Comparison of ENCODE assay signal across 31 cellular contexts in genomic region chrX:109218761-109219160, GRCh38.
"Had no signal": no experiment of that assay in that cellular context is flagged by ENCODE, and none has a peak within 500 bp of the region (broad histone marks: within the 10 kb centered on the region; RNA-seq: fewer than 3 reads in every experiment).

No MANE protein-coding gene starts in this region.

- H3K4me1 Mint-ChIP-seq: activated B cell treated with CpG ODN at 0.5 μM for 24 hours; activated CD4-positive, alpha-beta T cell treated with anti-CD3 and anti-CD28 coated beads, Interleukin-2, amount 10 ng/mL, durations not matched to agents 24 days and 14 days; activated CD8-positive, alpha-beta memory T cell treated with anti-CD3 and anti-CD28 coated beads, Interleukin-2, amount 10 ng/mL, durations not matched to agents 7 days and 5 days; activated naive CD4-positive, alpha-beta T cell treated with anti-CD3 and anti-CD28 coated beads, Interleukin-2, amount 10 ng/mL, durations not matched to agents 7 days and 5 days; activated naive CD4-positive, alpha-beta T cell treated with anti-CD3 and anti-CD28 coated beads, Interleukin-2, amount 50 U/mL, for 24 hours had no signal

- H3K27me3 Mint-ChIP-seq: activated B cell treated with CpG ODN at 0.5 μM for 24 hours; activated CD4-positive, alpha-beta memory T cell treated with anti-CD3 and anti-CD28 coated beads for 36 hours; activated CD4-positive, alpha-beta T cell treated with anti-CD3 and anti-CD28 coated beads, Interleukin-2, amount 10 ng/mL, durations not matched to agents 24 days and 14 days; activated CD8-positive, alpha-beta memory T cell treated with anti-CD3 and anti-CD28 coated beads, Interleukin-2, amount 10 ng/mL, durations not matched to agents 7 days and 5 days; activated naive CD4-positive, alpha-beta T cell treated with anti-CD3 and anti-CD28 coated beads, Interleukin-2, amount 10 ng/mL, durations not matched to agents 7 days and 5 days; activated naive CD4-positive, alpha-beta T cell treated with anti-CD3 and anti-CD28 coated beads, Interleukin-2, amount 50 U/mL, for 24 hours; activated naive CD8-positive, alpha-beta T cell had no signal

- H3K9me3 Mint-ChIP-seq: activated B cell treated with CpG ODN at 0.5 μM for 24 hours; activated CD4-positive, alpha-beta memory T cell treated with anti-CD3 and anti-CD28 coated beads for 36 hours; activated CD4-positive, alpha-beta T cell treated with anti-CD3 and anti-CD28 coated beads, Interleukin-2, amount 10 ng/mL, durations not matched to agents 24 days and 14 days; activated naive CD4-positive, alpha-beta T cell treated with anti-CD3 and anti-CD28 coated beads, Interleukin-2, amount 10 ng/mL, durations not matched to agents 7 days and 5 days; activated T-cell treated with anti-CD3 and anti-CD28 coated beads, Interleukin-2, amount 50 U/mL, for 24 hours; T-helper 1 cell treated with Interleukin-12 subunit alpha and Interleukin-12 subunit beta and Interleukin-4 antibody, amounts not matched to agents 30 μg/mL and 1 μg/mL, for 36 hours; T-helper 2 cell treated with Interferon-gamma antibody and Interleukin-4, amounts not matched to agents 5 μg/mL and 100 μg/mL, for 36 hours had no signal

- DNase-seq: activated B cell treated with CpG ODN at 0.5 μM for 24 hours; activated CD4-positive, alpha-beta memory T cell treated with anti-CD3 and anti-CD28 coated beads for 36 hours; activated CD4-positive, alpha-beta T cell treated with anti-CD3 and anti-CD28 coated beads for 4 hours; activated CD4-positive, alpha-beta T cell treated with anti-CD3 and anti-CD28 coated beads, Interleukin-2, amount 10 ng/mL, durations not matched to agents 24 days and 14 days; activated CD4-positive, alpha-beta T cell treated with anti-CD3 and anti-CD28 coated beads, Interleukin-2, amount 50 U/mL, for 1 hour; activated CD4-positive, alpha-beta T cell treated with anti-CD3 and anti-CD28 coated beads, Interleukin-2, amount 50 U/mL, for 4 hours; activated CD4-positive, CD25-positive, alpha-beta regulatory T cell treated with anti-CD3 and anti-CD28 coated beads, Interleukin-2, amount 50 U/mL, for 72 hours; activated CD8-positive, alpha-beta memory T cell treated with anti-CD3 and anti-CD28 coated beads for 24 hours; activated CD8-positive, alpha-beta memory T cell treated with anti-CD3 and anti-CD28 coated beads, Interleukin-2, amount 10 ng/mL, durations not matched to agents 7 days and 5 days; activated CD8-positive, alpha-beta memory T cell treated with anti-CD3 and anti-CD28 coated beads, Interleukin-2, amount 50 U/mL, for 48 hours; activated CD8-positive, alpha-beta T cell treated with anti-CD3 and anti-CD28 coated beads, Interleukin-2, amount 10 ng/mL, durations not matched to agents 7 days and 5 days; activated effector memory CD4-positive, alpha-beta T cell treated with Interleukin-2 at 50 U/mL for 16 hours; activated gamma-delta T cell; activated naive CD4-positive, alpha-beta T cell treated with anti-CD3 and anti-CD28 coated beads, Interleukin-2, amount 10 ng/mL, durations not matched to agents 7 days and 5 days; activated naive CD4-positive, alpha-beta T cell treated with Interleukin-2 at 50 U/mL for 16 hours; activated T-cell treated with anti-CD3 and anti-CD28 coated beads, Interleukin-2, amount 50 U/mL, for 24 hours; activated T-cell treated with anti-CD3 and anti-CD28 coated beads, Interleukin-2, amount 50 U/mL, for 48 hours; adrenal gland; amniotic stem cell; aorta; body of pancreas; brain microvascular endothelial cell; central memory CD4-positive, alpha-beta T cell; T-helper 2 cell; T-helper 9 cell had no signal

- H3K4me3 Mint-ChIP-seq: activated B cell treated with CpG ODN at 0.5 μM for 24 hours; activated CD4-positive, alpha-beta memory T cell treated with anti-CD3 and anti-CD28 coated beads for 36 hours; activated CD4-positive, alpha-beta T cell treated with anti-CD3 and anti-CD28 coated beads, Interleukin-2, amount 10 ng/mL, durations not matched to agents 24 days and 14 days; activated CD8-positive, alpha-beta memory T cell treated with anti-CD3 and anti-CD28 coated beads, Interleukin-2, amount 10 ng/mL, durations not matched to agents 7 days and 5 days; activated CD8-positive, alpha-beta T cell treated with anti-CD3 and anti-CD28 coated beads, Interleukin-2, amount 10 ng/mL, durations not matched to agents 7 days and 5 days; activated naive CD4-positive, alpha-beta T cell treated with anti-CD3 and anti-CD28 coated beads, Interleukin-2, amount 10 ng/mL, durations not matched to agents 7 days and 5 days; activated naive CD4-positive, alpha-beta T cell treated with anti-CD3 and anti-CD28 coated beads, Interleukin-2, amount 50 U/mL, for 24 hours; activated naive CD8-positive, alpha-beta T cell; activated T-cell treated with anti-CD3 and anti-CD28 coated beads, Interleukin-2, amount 50 U/mL, for 24 hours; T-helper 1 cell treated with Interleukin-12 subunit alpha and Interleukin-12 subunit beta and Interleukin-4 antibody, amounts not matched to agents 30 μg/mL and 1 μg/mL, for 36 hours; T-helper 2 cell treated with Interferon-gamma antibody and Interleukin-4, amounts not matched to agents 5 μg/mL and 100 μg/mL, for 36 hours had no signal

- ATAC-seq: activated CD8-positive, alpha-beta memory T cell treated with anti-CD3 and anti-CD28 coated beads, Interleukin-2, amount 10 ng/mL, durations not matched to agents 7 days and 5 days; activated CD8-positive, alpha-beta T cell treated with anti-CD3 and anti-CD28 coated beads, Interleukin-2, amount 10 ng/mL, durations not matched to agents 7 days and 5 days; body of pancreas had no signal

- H3K36me3 Mint-ChIP-seq: activated CD4-positive, alpha-beta memory T cell treated with anti-CD3 and anti-CD28 coated beads for 36 hours; activated CD8-positive, alpha-beta memory T cell treated with anti-CD3 and anti-CD28 coated beads, Interleukin-2, amount 10 ng/mL, durations not matched to agents 7 days and 5 days; activated naive CD4-positive, alpha-beta T cell treated with anti-CD3 and anti-CD28 coated beads, Interleukin-2, amount 10 ng/mL, durations not matched to agents 7 days and 5 days; activated naive CD4-positive, alpha-beta T cell treated with anti-CD3 and anti-CD28 coated beads, Interleukin-2, amount 50 U/mL, for 24 hours; activated naive CD8-positive, alpha-beta T cell had no signal

- FAIRE-seq: TTC549 had no signal

- H3K27ac Mint-ChIP-seq: activated B cell treated with CpG ODN at 0.5 μM for 24 hours; activated CD4-positive, alpha-beta memory T cell treated with anti-CD3 and anti-CD28 coated beads for 36 hours; activated CD4-positive, alpha-beta T cell treated with anti-CD3 and anti-CD28 coated beads, Interleukin-2, amount 10 ng/mL, durations not matched to agents 24 days and 14 days; activated CD8-positive, alpha-beta memory T cell treated with anti-CD3 and anti-CD28 coated beads, Interleukin-2, amount 10 ng/mL, durations not matched to agents 7 days and 5 days; activated CD8-positive, alpha-beta T cell treated with anti-CD3 and anti-CD28 coated beads, Interleukin-2, amount 10 ng/mL, durations not matched to agents 7 days and 5 days; activated naive CD4-positive, alpha-beta T cell treated with anti-CD3 and anti-CD28 coated beads, Interleukin-2, amount 10 ng/mL, durations not matched to agents 7 days and 5 days; activated naive CD4-positive, alpha-beta T cell treated with anti-CD3 and anti-CD28 coated beads, Interleukin-2, amount 50 U/mL, for 24 hours; activated naive CD8-positive, alpha-beta T cell; activated T-cell treated with anti-CD3 and anti-CD28 coated beads, Interleukin-2, amount 50 U/mL, for 24 hours; activated T-helper 2 cell treated with anti-CD3 and anti-CD28 coated beads, Interferon-gamma antibody, Interleukin-2, Interleukin-4, amounts not matched to agents 10 μg/mL and 5 μg/mL and 100 μg/mL, durations not matched to agents 14 hours and 24 hours and 36 hours; T-helper 1 cell treated with Interleukin-12 subunit alpha and Interleukin-12 subunit beta and Interleukin-4 antibody, amounts not matched to agents 30 μg/mL and 1 μg/mL, for 36 hours; T-helper 2 cell treated with Interferon-gamma antibody and Interleukin-4, amounts not matched to agents 5 μg/mL and 100 μg/mL, for 36 hours had no signal
